Comparison of ENCODE assay signal across 24 cellular contexts in the genomic region with DNA sequence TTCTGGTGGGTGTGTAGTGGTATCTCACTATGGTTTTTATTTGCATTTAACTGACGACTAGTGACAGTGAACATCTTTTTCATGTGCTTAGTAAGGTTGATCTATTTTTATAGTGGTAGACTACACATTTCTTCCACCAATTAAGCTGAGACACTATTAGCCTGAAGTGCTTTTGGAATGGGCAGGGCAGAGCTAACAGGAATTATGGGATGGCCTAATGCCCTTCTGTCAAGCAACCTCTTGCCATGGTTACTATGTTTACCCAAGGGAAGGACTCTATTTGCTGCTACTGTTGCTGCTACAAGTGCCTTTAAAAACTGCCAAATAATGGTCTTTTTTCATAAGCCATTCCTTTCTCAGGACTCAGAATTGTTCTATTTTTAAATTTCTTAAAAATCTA.
"Had no signal": no experiment of that assay in that cellular context is flagged by ENCODE, and none has a peak within 500 bp of the region (broad histone marks: within the 10 kb centered on the region; RNA-seq: fewer than 3 reads in every experiment).

No MANE protein-coding gene starts in this region.

- H3K4me3 Mint-ChIP-seq: activated CD4-positive, alpha-beta T cell treated with anti-CD3 and anti-CD28 coated beads, Interleukin-2, amount 10 ng/mL, durations not matched to agents 24 days and 14 days; activated CD8-positive, alpha-beta T cell treated with anti-CD3 and anti-CD28 coated beads, Interleukin-2, amount 10 ng/mL, durations not matched to agents 7 days and 5 days; activated naive CD8-positive, alpha-beta T cell treated with anti-CD3 and anti-CD28 coated beads, Interleukin-2, amount 10 ng/mL, durations not matched to agents 7 days and 5 days; activated T-cell treated with anti-CD3 and anti-CD28 coated beads, Interleukin-2, amount 50 U/mL, for 72 hours; brain; naive B cell; neural progenitor cell had no signal

- H3K27me3 Mint-ChIP-seq: activated CD4-positive, alpha-beta T cell treated with anti-CD3 and anti-CD28 coated beads, Interleukin-2, amount 10 ng/mL, durations not matched to agents 24 days and 14 days; activated naive CD8-positive, alpha-beta T cell treated with anti-CD3 and anti-CD28 coated beads, Interleukin-2, amount 10 ng/mL, durations not matched to agents 7 days and 5 days; naive B cell had no signal

- H3K4me2 ChIP-seq: hepatocyte, neural progenitor cell, smooth muscle cell had no signal

- H3K27ac Mint-ChIP-seq: activated CD4-positive, alpha-beta T cell treated with anti-CD3 and anti-CD28 coated beads, Interleukin-2, amount 10 ng/mL, durations not matched to agents 24 days and 14 days; activated CD8-positive, alpha-beta T cell treated with anti-CD3 and anti-CD28 coated beads, Interleukin-2, amount 10 ng/mL, durations not matched to agents 7 days and 5 days; activated naive CD8-positive, alpha-beta T cell treated with anti-CD3 and anti-CD28 coated beads, Interleukin-2, amount 10 ng/mL, durations not matched to agents 7 days and 5 days; activated T-cell treated with anti-CD3 and anti-CD28 coated beads, Interleukin-2, amount 50 U/mL, for 72 hours; brain; naive B cell; neural progenitor cell had no signal

- DNase-seq: activated CD4-positive, alpha-beta T cell treated with anti-CD3 and anti-CD28 coated beads, Interleukin-2, amount 10 ng/mL, durations not matched to agents 24 days and 14 days; activated CD4-positive, CD25-positive, alpha-beta regulatory T cell; activated CD8-positive, alpha-beta memory T cell treated with anti-CD3 and anti-CD28 coated beads, Interleukin-2, amount 50 U/mL, for 48 hours; activated CD8-positive, alpha-beta T cell treated with anti-CD3 and anti-CD28 coated beads, Interleukin-2, amount 10 ng/mL, durations not matched to agents 7 days and 5 days; activated naive CD8-positive, alpha-beta T cell treated with anti-CD3 and anti-CD28 coated beads, Interleukin-2, amount 10 ng/mL, durations not matched to agents 7 days and 5 days; activated T-cell treated with anti-CD3 and anti-CD28 coated beads, Interleukin-2, amount 50 U/mL, for 72 hours; central memory CD4-positive, alpha-beta T cell; colonic mucosa; mammary epithelial cell; naive B cell; ovary; right lobe of liver; stimulated activated CD4-positive, alpha-beta T cell treated with anti-CD3 and anti-CD28 coated beads, Interleukin-4, amount 100 ng/mL, for 4 hours; stimulated activated CD8-positive, alpha-beta memory T cell treated with anti-CD3 and anti-CD28 coated beads, Interleukin-4, amount 100 ng/mL, for 48 hours; stimulated activated naive CD8-positive, alpha-beta T cell treated with anti-CD3 and anti-CD28 coated beads, Interleukin-15, Interleukin-2, amounts not matched to agents 100 U/mL and 50 U/mL, for 24 hours; transverse colon had no signal

- FAIRE-seq: keratinocyte had no signal

- H3K9me3 ChIP-seq: colonic mucosa, esophagus muscularis mucosa, ovary, right lobe of liver, transverse colon, vagina had no signal

- H3K27me3 ChIP-seq: colonic mucosa, esophagus muscularis mucosa, hepatocyte, neural progenitor cell, ovary, transverse colon, vagina had no signal

- H3K36me3 ChIP-seq: colonic mucosa, esophagus muscularis mucosa, neural progenitor cell, ovary, right lobe of liver, transverse colon, vagina had no signal

- H3K36me3 Mint-ChIP-seq: activated naive CD8-positive, alpha-beta T cell treated with anti-CD3 and anti-CD28 coated beads, Interleukin-2, amount 10 ng/mL, durations not matched to agents 7 days and 5 days; brain; naive B cell; neural progenitor cell had no signal

- H3K79me2 ChIP-seq: hepatocyte had no signal

- H3K4me3 ChIP-seq: colonic mucosa, esophagus muscularis mucosa, hepatocyte, neural progenitor cell, ovary, right lobe of liver, smooth muscle cell, transverse colon, vagina had no signal

- ATAC-seq: activated CD8-positive, alpha-beta T cell treated with anti-CD3 and anti-CD28 coated beads, Interleukin-2, amount 10 ng/mL, durations not matched to agents 7 days and 5 days; activated T-cell treated with anti-CD3 and anti-CD28 coated beads, Interleukin-2, amount 50 U/mL, for 72 hours; left lobe of liver; right lobe of liver; stimulated activated naive CD8-positive, alpha-beta T cell treated with anti-CD3 and anti-CD28 coated beads, Interleukin-15, Interleukin-2, amounts not matched to agents 100 U/mL and 50 U/mL, for 24 hours had no signal

- H3K27ac ChIP-seq: colonic mucosa, esophagus muscularis mucosa, hepatocyte, neural progenitor cell, ovary, right lobe of liver, transverse colon, vagina had no signal

- H3K4me1 Mint-ChIP-seq: activated CD4-positive, alpha-beta T cell treated with anti-CD3 and anti-CD28 coated beads, Interleukin-2, amount 10 ng/mL, durations not matched to agents 24 days and 14 days; activated naive CD8-positive, alpha-beta T cell treated with anti-CD3 and anti-CD28 coated beads, Interleukin-2, amount 10 ng/mL, durations not matched to agents 7 days and 5 days; brain; naive B cell; neural progenitor cell had no signal

- H3K9me3 Mint-ChIP-seq: activated CD4-positive, alpha-beta T cell treated with anti-CD3 and anti-CD28 coated beads, Interleukin-2, amount 10 ng/mL, durations not matched to agents 24 days and 14 days; activated naive CD8-positive, alpha-beta T cell treated with anti-CD3 and anti-CD28 coated beads, Interleukin-2, amount 10 ng/mL, durations not matched to agents 7 days and 5 days had no signal

- H2AFZ ChIP-seq: hepatocyte, neural progenitor cell had no signal

- H3K4me1 ChIP-seq: colonic mucosa, esophagus muscularis mucosa, neural progenitor cell, right lobe of liver, transverse colon, vagina had no signal
